In genomic region chr11:85668157-85668556, GRCh38 we compare ENCODE assay signal across 32 cellular contexts. TPM values are rescaled to one million over a fixed set of nuclear protein-coding genes. Genes with fewer than 3 reads are reported as not detected.
"Had no signal": no experiment of that assay in that cellular context is flagged by ENCODE, and none has a peak within 500 bp of the region (broad histone marks: within the 10 kb centered on the region; RNA-seq: fewer than 3 reads in every experiment).

No MANE protein-coding gene starts in this region.

- H3K4me1 ChIP-seq: psoas muscle, testis, upper lobe of right lung, uterus had no signal

- H3K27ac Mint-ChIP-seq: naive thymus-derived CD4-positive, alpha-beta T cell; natural killer cell; nephron progenitor cell; neural progenitor cell; progenitor cell of endocrine pancreas; stimulated activated memory B cell treated with anti-CD40 and anti-IgM and Interleukin-4, amounts not matched to agents 10 μg/mL and 1 μg/mL and 100 μg/mL, for 72 hours; stimulated activated naive CD8-positive, alpha-beta T cell treated with anti-CD3 and anti-CD28 coated beads, Interleukin-15, amount 100 ng/mL, for 72 hours; type B pancreatic cell had no signal

- ATAC-seq: naive thymus-derived CD4-positive, alpha-beta T cell; natural killer cell; psoas muscle; right cardiac atrium; sciatic nerve; stimulated activated memory B cell treated with anti-CD40 and anti-IgM and Interleukin-4, amounts not matched to agents 10 μg/mL and 1 μg/mL and 100 μg/mL, for 72 hours; stimulated activated naive CD8-positive, alpha-beta T cell treated with anti-CD3 and anti-CD28 coated beads, Interleukin-15, amount 100 ng/mL, for 72 hours; stimulated activated naive CD8-positive, alpha-beta T cell treated with anti-CD3 and anti-CD28 coated beads, Interleukin-15, Interleukin-2, amounts not matched to agents 100 U/mL and 50 U/mL, for 24 hours; upper lobe of right lung had no signal

- H3K36me3 ChIP-seq: ovary, spleen, suprapubic skin, tibial artery, transverse colon, upper lobe of right lung, uterus had no signal

- H2AFZ ChIP-seq: neural progenitor cell, parathyroid adenoma had no signal

- DNase-seq: naive thymus-derived CD4-positive, alpha-beta T cell; natural killer cell; nephron progenitor cell; occipital lobe; ovary; posterior cingulate gyrus; psoas muscle; right cardiac atrium; spleen; stimulated activated CD4-positive, alpha-beta T cell treated with anti-CD3 and anti-CD28 coated beads, Interleukin-12 subunit alpha, Interleukin-12 subunit beta, amount 100 ng/mL, for 4 hours; stimulated activated CD4-positive, alpha-beta T cell treated with anti-CD3 and anti-CD28 coated beads, Interleukin-1b, Interleukin-23, amount 100 ng/mL, for 48 hours; stimulated activated CD4-positive, alpha-beta T cell treated with anti-CD3 and anti-CD28 coated beads, Interleukin-4, amount 100 ng/mL, for 1 hour; stimulated activated CD4-positive, alpha-beta T cell treated with anti-CD3 and anti-CD28 coated beads, Interleukin-4, amount 100 ng/mL, for 4 hours; stimulated activated CD8-positive, alpha-beta memory T cell treated with anti-CD3 and anti-CD28 coated beads, Interleukin-4, amount 100 ng/mL, for 48 hours; stimulated activated naive CD4-positive, alpha-beta T cell; stimulated activated naive CD8-positive, alpha-beta T cell treated with anti-CD3 and anti-CD28 coated beads, Interleukin-15, amount 100 ng/mL, for 72 hours; stimulated activated naive CD8-positive, alpha-beta T cell treated with anti-CD3 and anti-CD28 coated beads, Interleukin-15, Interleukin-2, amounts not matched to agents 100 U/mL and 50 U/mL, for 24 hours; substantia nigra; testis; tibial artery; transverse colon; upper lobe of right lung; uterus had no signal

- H3K79me2 ChIP-seq: parathyroid adenoma had no signal

- H3K4me3 ChIP-seq: neural progenitor cell, ovary, psoas muscle, skin epidermis, smooth muscle cell, spleen, suprapubic skin, testis, tibial artery, transverse colon, upper lobe of right lung, uterus had no signal

- H3K27ac ChIP-seq: neural progenitor cell, ovary, parathyroid adenoma, psoas muscle, skin epidermis, spleen, suprapubic skin, testis, tibial artery, transverse colon, upper lobe of right lung, uterus had no signal

- H3K4me2 ChIP-seq: neural progenitor cell, smooth muscle cell had no signal

- H3K27me3 ChIP-seq: neural progenitor cell, ovary, spleen, suprapubic skin, testis, tibial artery, transverse colon, upper lobe of right lung, uterus had no signal

- H3K27me3 Mint-ChIP-seq: progenitor cell of endocrine pancreas; stimulated activated memory B cell treated with anti-CD40 and anti-IgM and Interleukin-4, amounts not matched to agents 10 μg/mL and 1 μg/mL and 100 μg/mL, for 72 hours; stimulated activated naive CD8-positive, alpha-beta T cell treated with anti-CD3 and anti-CD28 coated beads, Interleukin-15, amount 100 ng/mL, for 72 hours; type B pancreatic cell had no signal

- H3K4me3 Mint-ChIP-seq: natural killer cell; nephron progenitor cell; neural progenitor cell; stimulated activated memory B cell treated with anti-CD40 and anti-IgM and Interleukin-4, amounts not matched to agents 10 μg/mL and 1 μg/mL and 100 μg/mL, for 72 hours; stimulated activated naive CD8-positive, alpha-beta T cell treated with anti-CD3 and anti-CD28 coated beads, Interleukin-15, amount 100 ng/mL, for 72 hours; type B pancreatic cell had no signal

- H3K36me3 Mint-ChIP-seq: natural killer cell had no signal

- H3K9me3 Mint-ChIP-seq: natural killer cell; neural progenitor cell; stimulated activated memory B cell treated with anti-CD40 and anti-IgM and Interleukin-4, amounts not matched to agents 10 μg/mL and 1 μg/mL and 100 μg/mL, for 72 hours; type B pancreatic cell had no signal

- H3K9ac ChIP-seq: neural progenitor cell, parathyroid adenoma had no signal

- H3K9me3 ChIP-seq: ovary, psoas muscle, spleen, suprapubic skin, testis, tibial artery, transverse colon, upper lobe of right lung, uterus had no signal

RNA-seq across cellular contexts. Expression of gene CCDC89, which starts 17.8 kb away (rescaled TPM):
- total RNA-seq: progenitor cell of endocrine pancreas, smooth muscle cell had no signal
- polyA plus RNA-seq: naive thymus-derived CD4-positive, alpha-beta T cell; smooth muscle cell had no signal
